In genomic region chr15:80588801-80589200, GRCh38 we compare ENCODE assay signal across 12 cellular contexts.
A peak's percentile ranks its signal among the peaks of the same experiment; 100 is the strongest.
DNase-seq lines count a peak whose midpoint lies in the region; ATAC-seq, FAIRE-seq and TF ChIP-seq lines count a peak whose summit lies in the region.
"Had no signal": no experiment of that assay in that cellular context is flagged by ENCODE, and none has a peak within 500 bp of the region (broad histone marks: within the 10 kb centered on the region; RNA-seq: fewer than 3 reads in every experiment).

No MANE protein-coding gene starts in this region.

- H3K36me3 ChIP-seq in bronchial epithelial cell (ENCODE audit: control insufficient read depth, insufficient read depth, low read length) (no peaks in the 10 kb centered on the region), mucosa of stomach (ENCODE audit: control insufficient read depth, insufficient read depth, low read length) (no peaks in the 10 kb centered on the region)

- no peak for ATAC-seq in HG03175 (IDR thresholded peaks at IDR 0.05; ENCODE audit: unreplicated experiment)

- peaks cover 55% of the 10 kb centered on the region for H3K4me1 ChIP-seq in mucosa of stomach (ENCODE audit: control insufficient read depth, insufficient read depth, low read length)

- DNase-seq in DMS53 treated with DMSO at 0.1 percent for 48 hours (lab: John Stamatoyannopoulos, UW; ENCODE audit: unreplicated experiment) (peak; percentile 80), NCI-H69 (lab: John Stamatoyannopoulos, UW) (peak; percentile 10), bronchial epithelial cell (ENCODE audit: low read depth) (peak; percentile 100), KBM-7 (no peak), UCSD-AML1 (lab: John Stamatoyannopoulos, UW; ENCODE audit: unreplicated experiment) (no peak), NCI-H526 (lab: John Stamatoyannopoulos, UW) (no peak)
- DNase-seq: foreskin melanocyte, NCI-H1930, retina had no signal

- no peak for TF ChIP-seq CTCF in bronchial epithelial cell (IDR thresholded peaks at IDR 0.05; ENCODE audit: insufficient read depth, low read length, severe bottlenecking)

- peak; percentile 94 for FAIRE-seq in bronchial epithelial cell (lab: Jason Lieb, UNC)
- FAIRE-seq: D721Med had no signal

- no peak overlapping the region for H3K4me3 ChIP-seq in bronchial epithelial cell (ENCODE audit: low read depth, low read length)
- H3K4me3 ChIP-seq in mucosa of stomach (ENCODE audit: low read length), result no peak overlapping the region

- H3K27me3 ChIP-seq in bronchial epithelial cell (ENCODE audit: control insufficient read depth, insufficient read depth, low read length), result no peaks in the 10 kb centered on the region
- no peaks in the 10 kb centered on the region for H3K27me3 ChIP-seq in mucosa of stomach (ENCODE audit: control insufficient read depth, insufficient read depth, low read length)

- in situ Hi-C loops in KBM-7 (cut with MboI; ENCODE audit: low pct_unique_long_range_greater_than_20kb, low sequenced_read_pairs), result no loop called here

- H3K9me3 ChIP-seq in mucosa of stomach (ENCODE audit: control insufficient read depth, low read length), result no peaks in the 10 kb centered on the region

- H3K9ac ChIP-seq in mucosa of stomach (ENCODE audit: low read length), result peak overlapping the region; percentile 24

Comparison
In these comparisons a context has a peak if more than half of its experiments do, and no peak if none do; other contexts are left out.
1. DNase-seq: peak in DMS53 treated with DMSO at 0.1 percent for 48 hours (single experiment), NCI-H69 (single experiment) and bronchial epithelial cell (single experiment); none in KBM-7 (single experiment), UCSD-AML1 (single experiment) and NCI-H526 (0 of 2).